9 cellular contexts compared by ENCODE assay signal in the genomic region with DNA sequence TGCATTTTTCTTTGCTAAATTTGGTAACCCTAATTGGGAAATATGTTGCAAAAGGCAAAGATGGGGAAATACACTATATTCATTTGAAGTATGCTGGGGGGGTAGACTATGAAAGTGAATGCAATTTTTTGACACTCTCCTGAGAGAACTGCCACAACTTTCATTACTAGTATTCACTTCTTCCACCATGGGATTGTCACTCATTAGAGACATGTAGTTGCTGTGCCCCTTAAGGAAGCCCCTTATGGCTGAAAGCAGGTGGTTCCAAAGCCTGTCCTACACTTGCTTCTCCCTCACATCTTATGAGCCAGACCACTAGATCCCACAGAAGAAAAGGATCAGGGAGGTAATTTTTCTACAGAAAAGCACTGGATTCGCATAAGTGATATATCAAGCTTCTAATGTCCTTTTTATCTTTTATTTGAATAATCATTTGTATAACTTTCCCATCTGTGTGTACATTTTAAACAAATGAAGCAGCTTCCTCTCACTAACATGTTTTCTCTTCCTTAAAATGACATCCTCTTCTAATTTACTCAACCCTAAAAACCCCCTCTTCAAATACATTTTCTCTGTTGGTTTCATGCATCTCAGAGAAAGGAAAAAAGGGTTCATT.
DNase-seq lines count a peak whose midpoint lies in the region; ATAC-seq and TF ChIP-seq lines count a peak whose summit lies in the region.
"Had no signal": no experiment of that assay in that cellular context is flagged by ENCODE, and none has a peak within 500 bp of the region (broad histone marks: within the 10 kb centered on the region; RNA-seq: fewer than 3 reads in every experiment).

No MANE protein-coding gene starts in this region.

- H3K4ac ChIP-seq in neuronal stem cell (ENCODE audit: low read length): no peak overlapping the region

- no peak overlapping the region for H4K8ac ChIP-seq in neuronal stem cell (ENCODE audit: low read depth, low read length)

- H3K4me3 ChIP-seq in coronary artery: no peak overlapping the region
- no peak overlapping the region for H3K4me3 ChIP-seq in neuronal stem cell (ENCODE audit: low read length in 2 of 2)
- H3K4me3 ChIP-seq in hepatocyte: no peak overlapping the region

- no peak overlapping the region for H3K23ac ChIP-seq in neuronal stem cell (ENCODE audit: low read depth, low read length, poor library complexity)

- H3K18ac ChIP-seq in neuronal stem cell (ENCODE audit: low read length): no peak overlapping the region

- H2BK5ac ChIP-seq in neuronal stem cell (ENCODE audit: low read length): no peak overlapping the region

- no peak overlapping the region for H4K91ac ChIP-seq in neuronal stem cell (ENCODE audit: low read depth, low read length, poor library complexity)

- DNase-seq in GM13976 (ENCODE audit: low spot score) (peak; percentile 43), coronary artery (ENCODE audit: low spot score) (no peak), neuronal stem cell (ENCODE audit: low spot score) (no peak), HK-2 (ENCODE audit: unreplicated experiment) (no peak), hepatocyte (ENCODE audit: low spot score) (no peak)
- DNase-seq: occipital lobe had no signal

- no peaks in the 10 kb centered on the region for H3K9me2 ChIP-seq in hepatocyte (replicated peaks; ENCODE audit: insufficient read depth)

- no peak overlapping the region for H2BK15ac ChIP-seq in neuronal stem cell (ENCODE audit: low read length)

- peaks cover 0 to 7% (median 0%) of the 10 kb centered on the region in 3 experiments for H3K27me3 ChIP-seq in neuronal stem cell (ENCODE audit: control insufficient read depth in 3 of 3, insufficient read depth in 3 of 3, low read depth in 1 of 3, low read length in 3 of 3)
- no peaks in the 10 kb centered on the region for H3K27me3 ChIP-seq in hepatocyte

- H3K36me3 ChIP-seq in neuronal stem cell (replicated peaks in 1 of 2; ENCODE audit: control insufficient read depth in 2 of 2, insufficient read depth in 2 of 2, low read length in 2 of 2): no peaks in the 10 kb centered on the region
- no peaks in the 10 kb centered on the region for H3K36me3 ChIP-seq in hepatocyte (replicated peaks; ENCODE audit: insufficient read depth, low read depth)

- H2BK12ac ChIP-seq in neuronal stem cell (ENCODE audit: low read length): no peak overlapping the region

- in situ Hi-C loops in GM13976 (cut with MboI; ENCODE audit: low sequenced_read_pairs, unreplicated experiment): no loop called here

- no peak overlapping the region for H3K14ac ChIP-seq in neuronal stem cell (ENCODE audit: low read length)

- H3K4me1 ChIP-seq in neuronal stem cell (ENCODE audit: control insufficient read depth in 2 of 2, insufficient read depth in 1 of 2, low read depth in 1 of 2, low read length in 2 of 2): no peaks in the 10 kb centered on the region
- H3K4me1 ChIP-seq in hepatocyte (ENCODE audit: insufficient read depth): no peaks in the 10 kb centered on the region

- H3K27ac ChIP-seq in VCaP (peak overlapping the region; percentile 43), coronary artery (no peak overlapping the region), neuronal stem cell (replicated peaks; ENCODE audit: low read length) (no peak overlapping the region), hepatocyte (no peak overlapping the region)

- H3K9ac ChIP-seq in neuronal stem cell (ENCODE audit: low read depth, low read length, poor library complexity): no peak overlapping the region

- H3K79me2 ChIP-seq in hepatocyte: no peaks in the 10 kb centered on the region

- H2BK120ac ChIP-seq in neuronal stem cell (ENCODE audit: low read depth, low read length): no peak overlapping the region

- no peak overlapping the region for H2AK5ac ChIP-seq in neuronal stem cell (ENCODE audit: low read depth, low read length)

- no peak overlapping the region for H2AFZ ChIP-seq in neuronal stem cell (ENCODE audit: low read length)
- no peak overlapping the region for H2AFZ ChIP-seq in hepatocyte

- no peaks in the 10 kb centered on the region for H4K20me1 ChIP-seq in hepatocyte (ENCODE audit: insufficient read depth, poor library complexity, severe bottlenecking)

- no CpG with 5 or more reads among the region's 1 CpG for WGBS in neuronal stem cell (ENCODE audit: extremely low coverage in 2 of 2, insufficient read length in 2 of 2, insufficient replicate concordance in 1 of 2), 2 donors
- 90% methylated on average over 1 of the region's 1 CpG for WGBS in hepatocyte (ENCODE audit: low lambda C conversion rate, missing lambda C conversion rate)

- no peak overlapping the region for H3K4me2 ChIP-seq in neuronal stem cell (ENCODE audit: insufficient read depth, low read length, poor library complexity, severe bottlenecking)
- H3K4me2 ChIP-seq in hepatocyte: no peak overlapping the region

- H3K9me3 ChIP-seq in neuronal stem cell (replicated peaks in 1 of 2; ENCODE audit: control insufficient read depth in 2 of 2, insufficient read depth in 1 of 2, low read depth in 1 of 2, low read length in 2 of 2): no peaks in the 10 kb centered on the region
- no peaks in the 10 kb centered on the region for H3K9me3 ChIP-seq in hepatocyte (ENCODE audit: low read depth)

- ATAC-seq in GM21528 (IDR thresholded peaks at IDR 0.05; ENCODE audit: low FRiP score, unreplicated experiment): peak; percentile 54
- peak; percentile 42 for ATAC-seq in HG03558 (IDR thresholded peaks at IDR 0.05; ENCODE audit: extremely low read depth, unreplicated experiment)

- H3K79me1 ChIP-seq in neuronal stem cell (ENCODE audit: low read depth, low read length): no peaks in the 10 kb centered on the region

- TF ChIP-seq CTCF in GM13976 (IDR thresholded peaks at IDR 0.05; ENCODE audit: borderline replicate concordance, control extremely low read depth, extremely low read depth, insufficient read depth, missing control alignments) (no peak), VCaP (conservative IDR thresholded peaks at IDR 0.05) (no peak), coronary artery (IDR thresholded peaks at IDR 0.05) (no peak), hepatocyte (IDR thresholded peaks at IDR 0.05; ENCODE audit: poor library complexity) (no peak)
